Comparison of ENCODE assay signal across 30 cellular contexts in the genomic region with DNA sequence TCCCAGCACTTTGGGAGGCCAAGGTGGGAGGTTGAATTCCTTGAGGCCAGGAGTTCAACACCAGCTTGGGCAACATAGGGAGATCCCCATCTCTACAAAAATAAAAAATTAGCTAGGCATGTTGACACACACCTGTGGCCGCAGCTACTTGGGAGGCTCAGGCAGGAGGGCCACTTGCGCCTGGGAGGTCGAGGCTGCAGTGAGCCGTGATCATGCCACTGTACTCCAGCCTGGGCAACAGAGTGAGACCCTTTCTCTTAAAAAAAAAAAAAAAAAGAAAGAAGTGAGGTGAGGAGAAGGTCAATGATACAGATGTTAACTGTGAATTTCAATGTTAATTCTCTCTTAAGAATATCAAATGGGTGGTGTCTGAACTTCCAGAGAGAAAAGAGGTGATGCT.
"Had no signal": no experiment of that assay in that cellular context is flagged by ENCODE, and none has a peak within 500 bp of the region (broad histone marks: within the 10 kb centered on the region; RNA-seq: fewer than 3 reads in every experiment).

No MANE protein-coding gene starts in this region.

- H3K4me3 ChIP-seq: pancreas, psoas muscle, right lobe of liver, sigmoid colon, stomach, thoracic aorta, thyroid gland, tibial nerve, upper lobe of left lung, vagina had no signal

- H3K36me3 ChIP-seq: neutrophil, pancreas, right lobe of liver, sigmoid colon, stomach, thoracic aorta, thyroid gland, tibial nerve, upper lobe of left lung, vagina had no signal

- H3K9me3 ChIP-seq: neutrophil, pancreas, psoas muscle, right lobe of liver, sigmoid colon, stomach, thoracic aorta, thyroid gland, tibial nerve, upper lobe of left lung, vagina had no signal

- FAIRE-seq: pancreas, small intestine, urothelium cell line had no signal

- H3K27me3 Mint-ChIP-seq: naive thymus-derived CD8-positive, alpha-beta T cell; stimulated activated naive B cell treated with anti-CD40 and anti-IgM and Interleukin-4, amounts not matched to agents 10 μg/mL and 1 μg/mL and 100 μg/mL, for 72 hours had no signal

- H3K4me1 Mint-ChIP-seq: naive thymus-derived CD8-positive, alpha-beta T cell; stimulated activated effector memory CD8-positive, alpha-beta T cell treated with anti-CD3 and anti-CD28 coated beads, Interleukin-12 subunit alpha, Interleukin-12 subunit beta, amount 100 ng/mL, for 72 hours had no signal

- H3K27me3 ChIP-seq: neutrophil, pancreas, right lobe of liver, sigmoid colon, thyroid gland, tibial nerve, upper lobe of left lung, vagina had no signal

- ATAC-seq: naive thymus-derived CD8-positive, alpha-beta T cell; natural killer cell treated with Interleukin-12 subunit alpha and Interleukin-12 subunit beta and Interleukin-15 and Interleukin-18, amount 100 ng/mL, for 72 hours; pancreas; psoas muscle; right cardiac atrium; right lobe of liver; stimulated activated effector memory CD8-positive, alpha-beta T cell treated with anti-CD3 and anti-CD28 coated beads, Interleukin-12 subunit alpha, Interleukin-12 subunit beta, amount 100 ng/mL, for 72 hours; stimulated activated naive B cell treated with anti-CD40 and anti-IgM and Interleukin-4, amounts not matched to agents 10 μg/mL and 1 μg/mL and 100 μg/mL, for 72 hours had no signal

- DNase-seq: naive thymus-derived CD8-positive, alpha-beta T cell; nephron progenitor cell; nucleus accumbens; pancreas; posterior cingulate gyrus; psoas muscle; right cardiac atrium; right lobe of liver; sigmoid colon; small intestine; stimulated activated CD4-positive, alpha-beta T cell treated with anti-CD3 and anti-CD28 coated beads, Interleukin-15, amount 100 ng/mL, for 24 hours; stimulated activated CD4-positive, alpha-beta T cell treated with anti-CD3 and anti-CD28 coated beads, Interleukin-2, amount 100 ng/mL, for 24 hours; stimulated activated CD4-positive, alpha-beta T cell treated with anti-CD3 and anti-CD28 coated beads, Interleukin-2, amount 100 ng/mL, for 48 hours; stimulated activated CD4-positive, alpha-beta T cell treated with anti-CD3 and anti-CD28 coated beads, Interleukin-4, amount 100 ng/mL, for 24 hours; stimulated activated naive B cell treated with anti-CD40 and anti-IgM and Interleukin-4, amounts not matched to agents 10 μg/mL and 1 μg/mL and 100 μg/mL, for 72 hours; stimulated activated naive CD4-positive, alpha-beta T cell treated with Interleukin-2 at 50 U/mL for 16 hours; stomach; thyroid gland; trophoblast cell had no signal

- H3K36me3 Mint-ChIP-seq: naive thymus-derived CD8-positive, alpha-beta T cell; natural killer cell treated with Interleukin-12 subunit alpha and Interleukin-12 subunit beta and Interleukin-15 and Interleukin-18, amount 100 ng/mL, for 72 hours; stimulated activated effector memory CD8-positive, alpha-beta T cell treated with anti-CD3 and anti-CD28 coated beads, Interleukin-12 subunit alpha, Interleukin-12 subunit beta, amount 100 ng/mL, for 72 hours; stimulated activated naive B cell treated with anti-CD40 and anti-IgM and Interleukin-4, amounts not matched to agents 10 μg/mL and 1 μg/mL and 100 μg/mL, for 72 hours had no signal

- H3K27ac ChIP-seq: neutrophil, pancreas, psoas muscle, right lobe of liver, sigmoid colon, stomach, thoracic aorta, thyroid gland, tibial nerve, upper lobe of left lung, vagina had no signal

- H3K4me3 Mint-ChIP-seq: naive thymus-derived CD8-positive, alpha-beta T cell; natural killer cell treated with Interleukin-12 subunit alpha and Interleukin-12 subunit beta and Interleukin-15 and Interleukin-18, amount 100 ng/mL, for 72 hours; nephron progenitor cell; neural crest cell; stimulated activated effector memory CD8-positive, alpha-beta T cell treated with anti-CD3 and anti-CD28 coated beads, Interleukin-12 subunit alpha, Interleukin-12 subunit beta, amount 100 ng/mL, for 72 hours; stimulated activated naive B cell treated with anti-CD40 and anti-IgM and Interleukin-4, amounts not matched to agents 10 μg/mL and 1 μg/mL and 100 μg/mL, for 72 hours; stimulated activated naive CD8-positive, alpha-beta T cell treated with anti-CD3 and anti-CD28 coated beads, Interleukin-15, Interleukin-2, amounts not matched to agents 100 ng/mL and 50 ng/mL, for 24 hours had no signal

- H3K9me3 Mint-ChIP-seq: naive thymus-derived CD8-positive, alpha-beta T cell; natural killer cell treated with Interleukin-12 subunit alpha and Interleukin-12 subunit beta and Interleukin-15 and Interleukin-18, amount 100 ng/mL, for 72 hours; nephron progenitor cell; neural crest cell; stimulated activated effector memory CD8-positive, alpha-beta T cell treated with anti-CD3 and anti-CD28 coated beads, Interleukin-12 subunit alpha, Interleukin-12 subunit beta, amount 100 ng/mL, for 72 hours; stimulated activated naive B cell treated with anti-CD40 and anti-IgM and Interleukin-4, amounts not matched to agents 10 μg/mL and 1 μg/mL and 100 μg/mL, for 72 hours; stimulated activated naive CD8-positive, alpha-beta T cell treated with anti-CD3 and anti-CD28 coated beads, Interleukin-15, Interleukin-2, amounts not matched to agents 100 ng/mL and 50 ng/mL, for 24 hours had no signal

- H3K4me1 ChIP-seq: pancreas, psoas muscle, right lobe of liver, sigmoid colon, stomach, thyroid gland, upper lobe of left lung, vagina had no signal

- H3K27ac Mint-ChIP-seq: naive thymus-derived CD8-positive, alpha-beta T cell; natural killer cell treated with Interleukin-12 subunit alpha and Interleukin-12 subunit beta and Interleukin-15 and Interleukin-18, amount 100 ng/mL, for 72 hours; nephron progenitor cell; progenitor cell of endocrine pancreas; stimulated activated effector memory CD8-positive, alpha-beta T cell treated with anti-CD3 and anti-CD28 coated beads, Interleukin-12 subunit alpha, Interleukin-12 subunit beta, amount 100 ng/mL, for 72 hours; stimulated activated naive B cell treated with anti-CD40 and anti-IgM and Interleukin-4, amounts not matched to agents 10 μg/mL and 1 μg/mL and 100 μg/mL, for 72 hours; stimulated activated naive CD8-positive, alpha-beta T cell treated with anti-CD3 and anti-CD28 coated beads, Interleukin-15, Interleukin-2, amounts not matched to agents 100 ng/mL and 50 ng/mL, for 24 hours had no signal
